Comparison of ENCODE assay signal across 12 cellular contexts in genomic region chr18:73099759-73100158, GRCh38.
"Had no signal": no experiment of that assay in that cellular context is flagged by ENCODE, and none has a peak within 500 bp of the region (broad histone marks: within the 10 kb centered on the region; RNA-seq: fewer than 3 reads in every experiment).

No MANE protein-coding gene starts in this region.

- H3K4me3 ChIP-seq: sigmoid colon, spleen had no signal

- ATAC-seq: activated T-cell treated with anti-CD3 and anti-CD28 coated beads, Interleukin-2, amount 50 U/mL, for 4 hours; esophagus mucosa; left lobe of liver; stimulated activated naive CD8-positive, alpha-beta T cell treated with anti-CD3 and anti-CD28 coated beads, Interleukin-15, amount 100 ng/mL, for 72 hours had no signal

- DNase-seq: activated CD4-positive, alpha-beta memory T cell treated with anti-CD3 and anti-CD28 coated beads for 36 hours; activated effector memory CD4-positive, alpha-beta T cell treated with Interleukin-2 at 50 U/mL for 16 hours; activated naive CD4-positive, alpha-beta T cell treated with anti-CD3 and anti-CD28 coated beads, Interleukin-2, amount 50 U/mL, for 16 hours; activated T-cell treated with anti-CD3 and anti-CD28 coated beads, Interleukin-2, amount 50 U/mL, for 4 hours; islet precursor cell; mammary epithelial cell; sigmoid colon; spleen; stimulated activated naive CD8-positive, alpha-beta T cell treated with anti-CD3 and anti-CD28 coated beads, Interleukin-15, amount 100 ng/mL, for 72 hours had no signal

- H3K27ac ChIP-seq: sigmoid colon, spleen, VCaP had no signal
